In genomic region chr3:15629860-15630597, GRCh38 we compare ENCODE assay signal across 2 cellular contexts.
TF ChIP-seq lines count a peak whose summit lies in the region.

No MANE protein-coding gene starts in this region.

TF ChIP-seq in A549, 52 proteins besides CTCF, POLR2A, EP300 and RAD21:
- TF ChIP-seq CBX8 (IDR thresholded peaks at IDR 0.05): no peak
- no peak for TF ChIP-seq BHLHE40 (IDR thresholded peaks at IDR 0.05; ENCODE audit: low read depth, low read length)
- TF ChIP-seq, protein P1, sequence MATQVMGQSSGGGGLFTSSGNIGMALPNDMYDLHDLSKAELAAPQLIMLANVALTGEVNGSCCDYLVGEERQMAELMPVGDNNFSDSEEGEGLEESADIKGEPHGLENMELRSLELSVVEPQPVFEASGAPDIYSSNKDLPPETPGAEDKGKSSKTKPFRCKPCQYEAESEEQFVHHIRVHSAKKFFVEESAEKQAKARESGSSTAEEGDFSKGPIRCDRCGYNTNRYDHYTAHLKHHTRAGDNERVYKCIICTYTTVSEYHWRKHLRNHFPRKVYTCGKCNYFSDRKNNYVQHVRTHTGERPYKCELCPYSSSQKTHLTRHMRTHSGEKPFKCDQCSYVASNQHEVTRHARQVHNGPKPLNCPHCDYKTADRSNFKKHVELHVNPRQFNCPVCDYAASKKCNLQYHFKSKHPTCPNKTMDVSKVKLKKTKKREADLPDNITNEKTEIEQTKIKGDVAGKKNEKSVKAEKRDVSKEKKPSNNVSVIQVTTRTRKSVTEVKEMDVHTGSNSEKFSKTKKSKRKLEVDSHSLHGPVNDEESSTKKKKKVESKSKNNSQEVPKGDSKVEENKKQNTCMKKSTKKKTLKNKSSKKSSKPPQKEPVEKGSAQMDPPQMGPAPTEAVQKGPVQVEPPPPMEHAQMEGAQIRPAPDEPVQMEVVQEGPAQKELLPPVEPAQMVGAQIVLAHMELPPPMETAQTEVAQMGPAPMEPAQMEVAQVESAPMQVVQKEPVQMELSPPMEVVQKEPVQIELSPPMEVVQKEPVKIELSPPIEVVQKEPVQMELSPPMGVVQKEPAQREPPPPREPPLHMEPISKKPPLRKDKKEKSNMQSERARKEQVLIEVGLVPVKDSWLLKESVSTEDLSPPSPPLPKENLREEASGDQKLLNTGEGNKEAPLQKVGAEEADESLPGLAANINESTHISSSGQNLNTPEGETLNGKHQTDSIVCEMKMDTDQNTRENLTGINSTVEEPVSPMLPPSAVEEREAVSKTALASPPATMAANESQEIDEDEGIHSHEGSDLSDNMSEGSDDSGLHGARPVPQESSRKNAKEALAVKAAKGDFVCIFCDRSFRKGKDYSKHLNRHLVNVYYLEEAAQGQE (IDR thresholded peaks at IDR 0.05): no peak
- peak; percentile 68 for TF ChIP-seq MAX (IDR thresholded peaks at IDR 0.05)
- no peak for TF ChIP-seq ZC3H11A (IDR thresholded peaks at IDR 0.05)
- TF ChIP-seq, protein P2, sequence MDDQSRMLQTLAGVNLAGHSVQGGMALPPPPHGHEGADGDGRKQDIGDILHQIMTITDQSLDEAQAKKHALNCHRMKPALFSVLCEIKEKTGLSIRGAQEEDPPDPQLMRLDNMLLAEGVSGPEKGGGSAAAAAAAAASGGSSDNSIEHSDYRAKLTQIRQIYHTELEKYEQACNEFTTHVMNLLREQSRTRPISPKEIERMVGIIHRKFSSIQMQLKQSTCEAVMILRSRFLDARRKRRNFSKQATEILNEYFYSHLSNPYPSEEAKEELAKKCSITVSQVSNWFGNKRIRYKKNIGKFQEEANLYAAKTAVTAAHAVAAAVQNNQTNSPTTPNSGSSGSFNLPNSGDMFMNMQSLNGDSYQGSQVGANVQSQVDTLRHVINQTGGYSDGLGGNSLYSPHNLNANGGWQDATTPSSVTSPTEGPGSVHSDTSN (IDR thresholded peaks at IDR 0.05): no peak
- TF ChIP-seq HOXB13 (CRISPR knock-in tag; IDR thresholded peaks at IDR 0.05; ENCODE audit: low read depth): no peak
- no peak for TF ChIP-seq MAZ (IDR thresholded peaks at IDR 0.05; ENCODE audit: borderline replicate concordance, low read depth, low read length)
- TF ChIP-seq USF2 (IDR thresholded peaks at IDR 0.05): peak; percentile 46
- TF ChIP-seq MAFK (IDR thresholded peaks at IDR 0.05; ENCODE audit: partially characterized antibody): no peak
- TF ChIP-seq SMC3 (IDR thresholded peaks at IDR 0.05): peak; percentile 92
- no peak; the same call in 1 of the 2 replicates for TF ChIP-seq HOXB5 (CRISPR knock-in tag; IDR thresholded peaks at IDR 0.05)
- no peak for TF ChIP-seq FOSB (CRISPR knock-in tag; IDR thresholded peaks at IDR 0.05)
- TF ChIP-seq, protein P3, sequence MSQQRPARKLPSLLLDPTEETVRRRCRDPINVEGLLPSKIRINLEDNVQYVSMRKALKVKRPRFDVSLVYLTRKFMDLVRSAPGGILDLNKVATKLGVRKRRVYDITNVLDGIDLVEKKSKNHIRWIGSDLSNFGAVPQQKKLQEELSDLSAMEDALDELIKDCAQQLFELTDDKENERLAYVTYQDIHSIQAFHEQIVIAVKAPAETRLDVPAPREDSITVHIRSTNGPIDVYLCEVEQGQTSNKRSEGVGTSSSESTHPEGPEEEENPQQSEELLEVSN (IDR thresholded peaks at IDR 0.05; ENCODE audit: borderline replicate concordance, low read depth): peak; percentile 25; the same call in 1 of the 2 replicates
- TF ChIP-seq HEYL (CRISPR knock-in tag; IDR thresholded peaks at IDR 0.05): no peak
- TF ChIP-seq CEBPB (IDR thresholded peaks at IDR 0.05): peak in 1 of 2 experiments; percentile 67; a peak in 2 of 4 replicates
- TF ChIP-seq CHD2 (IDR thresholded peaks at IDR 0.05; ENCODE audit: low read length, partially characterized antibody): no peak
- TF ChIP-seq EHMT2 (IDR thresholded peaks at IDR 0.05; ENCODE audit: low read depth): no peak
- no peak for TF ChIP-seq RCOR1 (IDR thresholded peaks at IDR 0.05; ENCODE audit: low read depth, low read length)

TF ChIP-seq in HepG2, 621 proteins besides CTCF, POLR2A, EP300 and RAD21:
- TF ChIP-seq ZNF644 (CRISPR knock-in tag; IDR thresholded peaks at IDR 0.05; ENCODE audit: low read depth) (no peak), USF2 (IDR thresholded peaks at IDR 0.05; ENCODE audit: low read depth, low read length) (no peak; the same call in 1 of the 2 replicates), USF2 (CRISPR knock-in tag; IDR thresholded peaks at IDR 0.05; ENCODE audit: borderline replicate concordance) (peak; percentile 13; the same call in 1 of the 2 replicates), ZNF331 (CRISPR knock-in tag; IDR thresholded peaks at IDR 0.05) (0 out of 2 replicates have a peak, but pooled peaks have one; percentile 33), HNF4G (IDR thresholded peaks at IDR 0.05; ENCODE audit: borderline replicate concordance, low read depth, low read length) (no peak), HNF4G (CRISPR knock-in tag; IDR thresholded peaks at IDR 0.05; ENCODE audit: borderline replicate concordance, low read depth) (no peak), REL (CRISPR knock-in tag; conservative IDR thresholded peaks at IDR 0.05) (no peak), ZNF672 (CRISPR knock-in tag; IDR thresholded peaks at IDR 0.05) (no peak), TGIF2 (CRISPR knock-in tag; IDR thresholded peaks at IDR 0.05) (no peak), CEBPG (CRISPR knock-in tag; IDR thresholded peaks at IDR 0.05) (peak; percentile 58), IRF2 (CRISPR knock-in tag; IDR thresholded peaks at IDR 0.05) (0 out of 2 replicates have a peak, but pooled peaks have one; percentile 30), CCDC6 (CRISPR knock-in tag; IDR thresholded peaks at IDR 0.05) (no peak), SMC3 (IDR thresholded peaks at IDR 0.05; ENCODE audit: low read length) (peak; percentile 72), GLI4 (CRISPR knock-in tag; IDR thresholded peaks at IDR 0.05; ENCODE audit: borderline replicate concordance) (no peak), TEAD2 (CRISPR knock-in tag; IDR thresholded peaks at IDR 0.05) (no peak), STAG1 (CRISPR knock-in tag; IDR thresholded peaks at IDR 0.05) (peak; percentile 76), ARNTL (CRISPR knock-in tag; IDR thresholded peaks at IDR 0.05) (0 out of 2 replicates have a peak, but pooled peaks have one; percentile 47), ZNF280D (CRISPR knock-in tag; IDR thresholded peaks at IDR 0.05) (no peak), ZNF772 (CRISPR knock-in tag; IDR thresholded peaks at IDR 0.05) (no peak), ZNF282 (IDR thresholded peaks at IDR 0.05; ENCODE audit: partially characterized antibody) (no peak), ZNF75D (CRISPR knock-in tag; IDR thresholded peaks at IDR 0.05; ENCODE audit: borderline replicate concordance) (no peak), RCOR2 (CRISPR knock-in tag; IDR thresholded peaks at IDR 0.05) (no peak), CEBPB (IDR thresholded peaks at IDR 0.05; ENCODE audit: borderline replicate concordance, low read depth, low read length) (peak; percentile 29; the same call in 1 of the 2 replicates), TAF15 (IDR thresholded peaks at IDR 0.05; ENCODE audit: low read depth, low read length, poor library complexity, severe bottlenecking) (no peak)
- TF ChIP-seq, protein P4, sequence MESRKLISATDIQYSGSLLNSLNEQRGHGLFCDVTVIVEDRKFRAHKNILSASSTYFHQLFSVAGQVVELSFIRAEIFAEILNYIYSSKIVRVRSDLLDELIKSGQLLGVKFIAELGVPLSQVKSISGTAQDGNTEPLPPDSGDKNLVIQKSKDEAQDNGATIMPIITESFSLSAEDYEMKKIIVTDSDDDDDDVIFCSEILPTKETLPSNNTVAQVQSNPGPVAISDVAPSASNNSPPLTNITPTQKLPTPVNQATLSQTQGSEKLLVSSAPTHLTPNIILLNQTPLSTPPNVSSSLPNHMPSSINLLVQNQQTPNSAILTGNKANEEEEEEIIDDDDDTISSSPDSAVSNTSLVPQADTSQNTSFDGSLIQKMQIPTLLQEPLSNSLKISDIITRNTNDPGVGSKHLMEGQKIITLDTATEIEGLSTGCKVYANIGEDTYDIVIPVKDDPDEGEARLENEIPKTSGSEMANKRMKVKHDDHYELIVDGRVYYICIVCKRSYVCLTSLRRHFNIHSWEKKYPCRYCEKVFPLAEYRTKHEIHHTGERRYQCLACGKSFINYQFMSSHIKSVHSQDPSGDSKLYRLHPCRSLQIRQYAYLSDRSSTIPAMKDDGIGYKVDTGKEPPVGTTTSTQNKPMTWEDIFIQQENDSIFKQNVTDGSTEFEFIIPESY (CRISPR knock-in tag; IDR thresholded peaks at IDR 0.05): peak; percentile 83
- TF ChIP-seq, protein P5, sequence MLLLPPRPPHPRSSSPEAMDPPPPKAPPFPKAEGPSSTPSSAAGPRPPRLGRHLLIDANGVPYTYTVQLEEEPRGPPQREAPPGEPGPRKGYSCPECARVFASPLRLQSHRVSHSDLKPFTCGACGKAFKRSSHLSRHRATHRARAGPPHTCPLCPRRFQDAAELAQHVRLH (CRISPR knock-in tag; IDR thresholded peaks at IDR 0.05; ENCODE audit: borderline replicate concordance, low read depth): no peak
- TF ChIP-seq, protein P6, sequence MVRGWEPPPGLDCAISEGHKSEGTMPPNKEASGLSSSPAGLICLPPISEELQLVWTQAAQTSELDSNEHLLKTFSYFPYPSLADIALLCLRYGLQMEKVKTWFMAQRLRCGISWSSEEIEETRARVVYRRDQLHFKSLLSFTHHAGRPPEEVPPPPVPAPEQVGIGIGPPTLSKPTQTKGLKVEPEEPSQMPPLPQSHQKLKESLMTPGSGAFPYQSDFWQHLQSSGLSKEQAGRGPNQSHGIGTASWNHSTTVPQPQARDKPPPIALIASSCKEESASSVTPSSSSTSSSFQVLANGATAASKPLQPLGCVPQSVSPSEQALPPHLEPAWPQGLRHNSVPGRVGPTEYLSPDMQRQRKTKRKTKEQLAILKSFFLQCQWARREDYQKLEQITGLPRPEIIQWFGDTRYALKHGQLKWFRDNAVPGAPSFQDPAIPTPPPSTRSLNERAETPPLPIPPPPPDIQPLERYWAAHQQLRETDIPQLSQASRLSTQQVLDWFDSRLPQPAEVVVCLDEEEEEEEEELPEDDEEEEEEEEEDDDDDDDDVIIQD (CRISPR knock-in tag; IDR thresholded peaks at IDR 0.05; ENCODE audit: low read depth): 0 out of 2 replicates have a peak, but pooled peaks have one; percentile 17
- TF ChIP-seq, protein P7, sequence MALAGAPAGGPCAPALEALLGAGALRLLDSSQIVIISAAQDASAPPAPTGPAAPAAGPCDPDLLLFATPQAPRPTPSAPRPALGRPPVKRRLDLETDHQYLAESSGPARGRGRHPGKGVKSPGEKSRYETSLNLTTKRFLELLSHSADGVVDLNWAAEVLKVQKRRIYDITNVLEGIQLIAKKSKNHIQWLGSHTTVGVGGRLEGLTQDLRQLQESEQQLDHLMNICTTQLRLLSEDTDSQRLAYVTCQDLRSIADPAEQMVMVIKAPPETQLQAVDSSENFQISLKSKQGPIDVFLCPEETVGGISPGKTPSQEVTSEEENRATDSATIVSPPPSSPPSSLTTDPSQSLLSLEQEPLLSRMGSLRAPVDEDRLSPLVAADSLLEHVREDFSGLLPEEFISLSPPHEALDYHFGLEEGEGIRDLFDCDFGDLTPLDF (CRISPR knock-in tag; IDR thresholded peaks at IDR 0.05): no peak
- TF ChIP-seq, protein P8, sequence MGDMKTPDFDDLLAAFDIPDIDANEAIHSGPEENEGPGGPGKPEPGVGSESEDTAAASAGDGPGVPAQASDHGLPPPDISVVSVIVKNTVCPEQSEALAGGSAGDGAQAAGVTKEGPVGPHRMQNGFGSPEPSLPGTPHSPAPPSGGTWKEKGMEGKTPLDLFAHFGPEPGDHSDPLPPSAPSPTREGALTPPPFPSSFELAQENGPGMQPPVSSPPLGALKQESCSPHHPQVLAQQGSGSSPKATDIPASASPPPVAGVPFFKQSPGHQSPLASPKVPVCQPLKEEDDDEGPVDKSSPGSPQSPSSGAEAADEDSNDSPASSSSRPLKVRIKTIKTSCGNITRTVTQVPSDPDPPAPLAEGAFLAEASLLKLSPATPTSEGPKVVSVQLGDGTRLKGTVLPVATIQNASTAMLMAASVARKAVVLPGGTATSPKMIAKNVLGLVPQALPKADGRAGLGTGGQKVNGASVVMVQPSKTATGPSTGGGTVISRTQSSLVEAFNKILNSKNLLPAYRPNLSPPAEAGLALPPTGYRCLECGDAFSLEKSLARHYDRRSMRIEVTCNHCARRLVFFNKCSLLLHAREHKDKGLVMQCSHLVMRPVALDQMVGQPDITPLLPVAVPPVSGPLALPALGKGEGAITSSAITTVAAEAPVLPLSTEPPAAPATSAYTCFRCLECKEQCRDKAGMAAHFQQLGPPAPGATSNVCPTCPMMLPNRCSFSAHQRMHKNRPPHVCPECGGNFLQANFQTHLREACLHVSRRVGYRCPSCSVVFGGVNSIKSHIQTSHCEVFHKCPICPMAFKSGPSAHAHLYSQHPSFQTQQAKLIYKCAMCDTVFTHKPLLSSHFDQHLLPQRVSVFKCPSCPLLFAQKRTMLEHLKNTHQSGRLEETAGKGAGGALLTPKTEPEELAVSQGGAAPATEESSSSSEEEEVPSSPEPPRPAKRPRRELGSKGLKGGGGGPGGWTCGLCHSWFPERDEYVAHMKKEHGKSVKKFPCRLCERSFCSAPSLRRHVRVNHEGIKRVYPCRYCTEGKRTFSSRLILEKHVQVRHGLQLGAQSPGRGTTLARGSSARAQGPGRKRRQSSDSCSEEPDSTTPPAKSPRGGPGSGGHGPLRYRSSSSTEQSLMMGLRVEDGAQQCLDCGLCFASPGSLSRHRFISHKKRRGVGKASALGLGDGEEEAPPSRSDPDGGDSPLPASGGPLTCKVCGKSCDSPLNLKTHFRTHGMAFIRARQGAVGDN (CRISPR knock-in tag; IDR thresholded peaks at IDR 0.05): no peak
